ENCODE assay signal across 8 cellular contexts in the genomic region with DNA sequence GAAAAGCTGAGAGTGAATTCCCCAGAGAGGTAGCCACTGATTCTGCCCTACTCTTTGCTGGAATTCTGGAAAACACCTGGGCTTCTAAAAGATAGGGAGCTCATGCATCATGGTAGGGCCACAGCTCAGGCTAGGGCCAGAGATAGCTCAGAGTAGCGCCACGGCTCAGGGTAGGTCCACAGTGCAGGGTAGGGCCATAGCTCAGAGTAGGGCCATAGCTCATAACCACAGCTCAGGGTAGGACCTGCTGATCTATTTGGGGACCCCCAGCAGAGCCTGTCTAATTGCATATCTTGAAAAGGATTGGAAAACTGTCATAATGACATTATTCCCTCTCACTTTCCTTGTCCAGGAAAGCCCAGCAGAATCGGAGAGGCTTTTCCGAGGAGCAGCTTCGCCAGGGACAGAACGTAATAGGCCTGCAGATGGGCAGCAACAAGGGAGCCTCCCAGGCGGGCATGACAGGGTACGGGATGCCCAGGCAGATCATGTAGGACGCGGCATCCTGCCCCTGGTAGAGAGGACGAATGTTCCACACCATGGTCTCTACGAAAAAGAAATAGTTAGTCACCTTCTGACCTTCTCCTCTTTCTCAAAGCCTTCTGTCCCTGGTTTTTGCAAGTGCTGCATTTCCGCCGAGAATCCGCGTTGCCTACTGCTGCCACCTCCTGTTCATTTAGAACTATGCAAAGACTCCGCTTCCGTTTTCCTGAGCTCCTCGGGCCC. TPM values are rescaled to one million over a fixed set of nuclear protein-coding genes. Genes with fewer than 3 reads are reported as not detected.
DNase-seq lines count a peak whose midpoint lies in the region; ATAC-seq, FAIRE-seq and TF ChIP-seq lines count a peak whose summit lies in the region.

No MANE protein-coding gene starts in this region.

- no peaks in the 10 kb centered on the region for H3K27me3 Mint-ChIP-seq in activated naive CD4-positive, alpha-beta T cell treated with anti-CD3 and anti-CD28 coated beads, Interleukin-2, amount 10 ng/mL, durations not matched to agents 7 days and 5 days

- H3K4me1 Mint-ChIP-seq in activated naive CD4-positive, alpha-beta T cell treated with anti-CD3 and anti-CD28 coated beads, Interleukin-2, amount 10 ng/mL, durations not matched to agents 7 days and 5 days: peaks cover 13% of the 10 kb centered on the region

- H3K79me2 ChIP-seq in parathyroid adenoma: no peaks in the 10 kb centered on the region

- peak; percentile 83 for ATAC-seq in HG03025 (IDR thresholded peaks at IDR 0.05; ENCODE audit: low FRiP score, unreplicated experiment)

- peak overlapping the region; percentile 25 for H3K4me2 ChIP-seq in parathyroid adenoma (ENCODE audit: low read length)

- no peaks in the 10 kb centered on the region for H3K9me3 Mint-ChIP-seq in activated naive CD4-positive, alpha-beta T cell treated with anti-CD3 and anti-CD28 coated beads, Interleukin-2, amount 10 ng/mL, durations not matched to agents 7 days and 5 days

- CTCF ChIA-PET in activated naive CD4-positive, alpha-beta T cell treated with anti-CD3 and anti-CD28 coated beads, Interleukin-2, amount 10 ng/mL, durations not matched to agents 7 days and 5 days (lab: Charles Lee): interaction anchor here (0.6 to 8.2 kb wide), 42 partner anchors 9 to 433 kb away, joined by 3 to 137 read pairs (median 4); a partner anchor contains a TSS

- no peaks in the 10 kb centered on the region for H3K4me1 ChIP-seq in parathyroid adenoma

- H3K4me3 ChIP-seq in parathyroid adenoma (ENCODE audit: low read depth, low read length): no peak overlapping the region

- TF ChIP-seq CTCF in parathyroid adenoma (IDR thresholded peaks at IDR 0.05): peak; percentile 70

- no peaks in the 10 kb centered on the region for H3K9me3 ChIP-seq in parathyroid adenoma (ENCODE audit: control insufficient read depth, low read length)

- no peaks in the 10 kb centered on the region for H3K36me3 Mint-ChIP-seq in activated naive CD4-positive, alpha-beta T cell treated with anti-CD3 and anti-CD28 coated beads, Interleukin-2, amount 10 ng/mL, durations not matched to agents 7 days and 5 days

- DNase-seq in GM18507 (ENCODE audit: extremely low spot score, insufficient read length, low read depth) (peak; percentile 30), SHP77 (lab: John Stamatoyannopoulos, UW) (peak; percentile 46 to 64), germinal center (ENCODE audit: low spot score) (peak; percentile 46), ureter (ENCODE audit: low spot score) (peak; percentile 80)
- peak; percentile 67 for DNase-seq in activated naive CD4-positive, alpha-beta T cell treated with anti-CD3 and anti-CD28 coated beads, Interleukin-2, amount 10 ng/mL, durations not matched to agents 7 days and 5 days

- FAIRE-seq in A204.1 (lab: Jason Lieb, UNC) (peak; percentile 70), GM18507 (lab: Jason Lieb, UNC) (peak; percentile 77)

- H3K27ac Mint-ChIP-seq in activated naive CD4-positive, alpha-beta T cell treated with anti-CD3 and anti-CD28 coated beads, Interleukin-2, amount 10 ng/mL, durations not matched to agents 7 days and 5 days: no peak overlapping the region

- H3K27ac ChIP-seq in parathyroid adenoma: no peak overlapping the region

- no peaks in the 10 kb centered on the region for H3K36me3 ChIP-seq in parathyroid adenoma (ENCODE audit: control insufficient read depth, insufficient read depth, low read length)

- peak overlapping the region; percentile 1 for H2AFZ ChIP-seq in parathyroid adenoma

- no peaks in the 10 kb centered on the region for H3K27me3 ChIP-seq in parathyroid adenoma (ENCODE audit: control insufficient read depth, insufficient read depth, low read length)

- H3K9ac ChIP-seq in parathyroid adenoma: no peak overlapping the region

- no peak overlapping the region for H3K4me3 Mint-ChIP-seq in activated naive CD4-positive, alpha-beta T cell treated with anti-CD3 and anti-CD28 coated beads, Interleukin-2, amount 10 ng/mL, durations not matched to agents 7 days and 5 days

RNA-seq across cellular contexts. Expression of a gene that starts 14.5 kb away (rescaled TPM):
- not detected for total RNA-seq in ureter

RNA-seq across cellular contexts. Expression of a gene that starts 21.3 kb away (rescaled TPM):
- 0.21 TPM for total RNA-seq in ureter

RNA-seq across cellular contexts. Expression of a gene that starts 34.4 kb away (rescaled TPM):
- 28.2 TPM for total RNA-seq in ureter

Comparison
In these comparisons a context has a peak if more than half of its experiments do, and no peak if none do; other contexts are left out.
1. DNase-seq: peak in every context shown above with its lines; median percentile 80 in ureter; 67 in activated naive CD4-positive, alpha-beta T cell treated with anti-CD3 and anti-CD28 coated beads, Interleukin-2, amount 10 ng/mL, durations not matched to agents 7 days and 5 days; 55 in SHP77; 46 in germinal center; 30 in GM18507.